ENCODE assay signal across 17 cellular contexts in the genomic region with DNA sequence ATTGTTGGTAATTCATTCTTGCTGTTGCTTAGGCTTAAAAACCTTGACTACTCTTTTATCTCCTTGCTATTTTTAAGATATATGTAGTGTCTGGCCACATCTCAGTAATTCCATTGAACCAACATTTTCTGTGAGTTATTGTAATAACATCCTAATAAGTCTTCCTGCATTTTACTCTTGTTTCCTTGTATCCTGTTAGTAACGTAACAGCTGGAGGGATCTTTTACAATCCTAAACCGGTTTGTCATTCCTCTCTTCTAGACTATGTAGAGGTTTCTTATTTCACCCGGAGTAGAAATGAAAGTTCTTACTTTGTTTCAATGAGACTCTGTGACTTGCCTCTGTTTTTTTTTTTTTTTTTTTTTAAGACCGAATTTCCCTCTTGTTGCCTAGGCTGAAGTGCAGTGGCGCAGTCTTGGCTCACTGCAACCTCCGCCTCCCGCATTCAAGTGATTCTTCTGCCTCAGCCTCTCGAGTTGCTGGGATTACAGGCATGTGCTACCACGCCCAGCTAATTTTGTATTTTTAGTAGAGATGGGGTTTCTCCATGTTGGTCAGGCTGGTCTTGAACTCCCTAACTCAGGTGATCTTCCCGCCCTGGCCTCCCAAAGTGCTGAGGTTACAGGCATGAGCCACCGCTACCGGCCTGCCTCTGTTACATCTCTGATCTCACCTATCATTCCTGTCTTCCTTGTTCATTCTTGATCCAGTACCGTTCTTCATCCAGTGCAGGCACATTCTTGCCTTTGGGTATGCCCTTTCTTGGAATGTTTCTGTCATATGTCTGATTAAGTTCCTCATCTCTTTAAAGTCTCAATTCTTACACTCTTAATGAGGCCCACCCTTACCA. TPM values are rescaled to one million over a fixed set of nuclear protein-coding genes. Genes with fewer than 3 reads are reported as not detected.
DNase-seq lines count a peak whose midpoint lies in the region; ATAC-seq, FAIRE-seq and TF ChIP-seq lines count a peak whose summit lies in the region.
"Had no signal": no experiment of that assay in that cellular context is flagged by ENCODE, and none has a peak within 500 bp of the region (broad histone marks: within the 10 kb centered on the region; RNA-seq: fewer than 3 reads in every experiment).

No MANE protein-coding gene starts in this region.

- H2BK120ac ChIP-seq in H1 (replicated peaks; ENCODE audit: low read depth, low read length) (no peak overlapping the region), mesendoderm (ENCODE audit: low read depth, low read length) (no peak overlapping the region)

- peak overlapping the region; percentile 30 for H3K27ac Mint-ChIP-seq in nephron progenitor cell

- no peak overlapping the region for H3K4me3 ChIP-seq in H1 (ENCODE audit: extremely low read depth in 1 of 4, insufficient read depth in 2 of 4, low read depth in 3 of 4, low read length in 4 of 4)
- no peak overlapping the region for H3K4me3 ChIP-seq in mesendoderm (ENCODE audit: low read length)
- H3K4me3 ChIP-seq in aorta (ENCODE audit: low read length in 2 of 2), result no peak overlapping the region
- no peak overlapping the region for H3K4me3 ChIP-seq in ascending aorta

- H3K9me3 Mint-ChIP-seq in nephron progenitor cell, result no peaks in the 10 kb centered on the region

- no peak for FAIRE-seq in H1 (lab: Jason Lieb, UNC)

- H3K36me3 ChIP-seq in H1 (ENCODE audit: control insufficient read depth in 2 of 4, insufficient read depth in 4 of 4, low read length in 3 of 4) (no peaks in the 10 kb centered on the region), mesendoderm (ENCODE audit: control insufficient read depth, insufficient read depth, low read length) (no peaks in the 10 kb centered on the region), aorta (ENCODE audit: control insufficient read depth in 1 of 2, insufficient read depth in 2 of 2, low read length in 1 of 2) (no peaks in the 10 kb centered on the region), ascending aorta (no peaks in the 10 kb centered on the region)

- H4K5ac ChIP-seq in H1 (ENCODE audit: insufficient read length, low read depth, low read length) (no peak overlapping the region), mesendoderm (ENCODE audit: low read length) (no peak overlapping the region)

- no peak for ATAC-seq in aorta (ENCODE audit: low FRiP score)
- ATAC-seq: left lobe of liver, Panc1, right cardiac atrium had no signal

- H2BK20ac ChIP-seq in H1 (ENCODE audit: low read length), result no peak overlapping the region

- H2AK5ac ChIP-seq in H1 (ENCODE audit: low read depth, low read length) (peak overlapping the region; percentile 70; the same call in 1 of the 2 replicates), mesendoderm (ENCODE audit: low read length) (no peak overlapping the region)

- H3K79me1 ChIP-seq in H1 (ENCODE audit: low read depth, low read length) (peaks cover 14% of the 10 kb centered on the region), mesendoderm (ENCODE audit: low read length) (peaks cover 4% of the 10 kb centered on the region)

- H3K9me3 ChIP-seq in H1 (ENCODE audit: insufficient read depth in 2 of 2, low read depth in 1 of 2, low read length in 1 of 2) (no peaks in the 10 kb centered on the region), aorta (ENCODE audit: control insufficient read depth, low read length) (no peaks in the 10 kb centered on the region), ascending aorta (no peaks in the 10 kb centered on the region)

- no peak overlapping the region; the same call in 1 of the 2 replicates for H2BK12ac ChIP-seq in H1 (ENCODE audit: low read depth, low read length)

- 80% methylated on average over 11 of the region's 13 CpGs; no CpG with 5 or more reads in 1 of the 2 experiments for WGBS in H1 (ENCODE audit: extremely low coverage in 1 of 2, insufficient coverage in 1 of 2, insufficient read length in 1 of 2, insufficient replicate concordance in 2 of 2, low coverage in 1 of 2, low lambda C conversion rate in 2 of 2, missing lambda C conversion rate in 1 of 2), 2 experiments
- WGBS in mesendoderm (ENCODE audit: extremely low coverage, insufficient coverage, low lambda C conversion rate), result no CpG with 5 or more reads among the region's 13 CpGs
- WGBS in aorta, 2 donors, result 62 to 64% methylated on average over 13 of the region's 13 CpGs

- peak overlapping the region; percentile 63 for H3K18ac ChIP-seq in H1 (ENCODE audit: extremely low read depth, low read length)
- no peak overlapping the region for H3K18ac ChIP-seq in mesendoderm (ENCODE audit: low read length)

- peaks cover 0 to under 1% of the 10 kb centered on the region in 2 experiments for H4K20me1 ChIP-seq in H1 (replicated peaks in 1 of 2; ENCODE audit: control insufficient read depth in 1 of 2, insufficient read depth in 2 of 2, low read length in 2 of 2)

- no peak overlapping the region for H3K4me3 Mint-ChIP-seq in nephron progenitor cell

- H3K27me3 ChIP-seq in H1 (replicated peaks in 1 of 4; ENCODE audit: control insufficient read depth in 3 of 4, extremely low read depth in 1 of 4, insufficient read depth in 3 of 4, low read length in 3 of 4) (no peaks in the 10 kb centered on the region), mesendoderm (ENCODE audit: insufficient read depth, low read length, poor library complexity) (no peaks in the 10 kb centered on the region), aorta (ENCODE audit: control insufficient read depth in 1 of 2, insufficient read depth in 2 of 2, low read length in 1 of 2) (no peaks in the 10 kb centered on the region), ascending aorta (no peaks in the 10 kb centered on the region)

- POLR2A ChIA-PET in H1 (lab: Charles Lee; ENCODE audit: partially characterized antibody), result interaction anchor here (1.1 kb wide), 1 partner anchor 37 kb away, joined by 3 read pairs; no protein-coding TSS in a partner anchor

- TF ChIP-seq POLR2A in H1 (IDR thresholded peaks at IDR 0.05; ENCODE audit: control extremely low read depth in 1 of 2, low read depth in 2 of 2, low read length in 2 of 2), result no peak

- H2BK15ac ChIP-seq in H1 (ENCODE audit: low read length) (no peak overlapping the region; the same call in 1 of the 2 replicates), mesendoderm (replicated peaks; ENCODE audit: low read depth) (no peak overlapping the region)

- CTCF ChIA-PET in H1 (lab: Charles Lee; ENCODE audit: partially characterized antibody), result interaction anchor here (2.6 kb wide), 1 partner anchor 11 kb away, joined by 12 read pairs; no protein-coding TSS in a partner anchor

- intact Hi-C loops in aorta (cut with DNase I) (no loop called here), ascending aorta (cut with DNase I) (no loop called here)

- no peak overlapping the region for H3K56ac ChIP-seq in H1 (replicated peaks; ENCODE audit: insufficient read length, low read depth, low read length)
- no peak overlapping the region for H3K56ac ChIP-seq in mesendoderm (ENCODE audit: low read length)

- H3K27ac ChIP-seq in H1 (ENCODE audit: low read depth, low read length) (no peak overlapping the region), mesendoderm (ENCODE audit: low read depth, low read length) (no peak overlapping the region), aorta (ENCODE audit: low read depth in 1 of 2, low read length in 2 of 2) (no peak overlapping the region), ascending aorta (no peak overlapping the region)
- H3K27ac ChIP-seq: 22Rv1 had no signal

- peak overlapping the region; percentile 3 for H3K4ac ChIP-seq in H1 (replicated peaks; ENCODE audit: insufficient read length, low read depth, low read length)
- H3K4ac ChIP-seq in mesendoderm (ENCODE audit: low read depth, low read length), result no peak overlapping the region

- no peak overlapping the region for H3K23ac ChIP-seq in H1 (ENCODE audit: insufficient read length)
- no peak overlapping the region for H3K23ac ChIP-seq in mesendoderm (ENCODE audit: low read length)

- H2BK5ac ChIP-seq in H1 (ENCODE audit: low read depth, low read length), result peak overlapping the region; percentile 62; the same call in 1 of the 2 replicates
- H2BK5ac ChIP-seq in mesendoderm (ENCODE audit: low read length), result no peak overlapping the region

- H4K8ac ChIP-seq in H1 (ENCODE audit: extremely low read depth, insufficient read depth, low read length) (no peak overlapping the region), mesendoderm (ENCODE audit: low read depth, low read length) (no peak overlapping the region)

- TF ChIP-seq CTCF in H1 (IDR thresholded peaks at IDR 0.05; ENCODE audit: control extremely low read depth in 1 of 3, insufficient read depth in 1 of 3, low read depth in 1 of 3, low read length in 3 of 3), result no peak
- TF ChIP-seq CTCF in nephron progenitor cell (IDR thresholded peaks at IDR 0.05), result no peak
- no peak for TF ChIP-seq CTCF in ascending aorta (IDR thresholded peaks at IDR 0.05)

- H3K14ac ChIP-seq in H1 (ENCODE audit: insufficient read length), result no peak overlapping the region

- H3K79me2 ChIP-seq in H1 (ENCODE audit: control insufficient read depth in 1 of 2, insufficient read depth in 2 of 2, low read length in 2 of 2) (peaks cover 0 to 75% of the 10 kb centered on the region in 2 experiments; a peak in 3 of 4 replicates), mesendoderm (ENCODE audit: control insufficient read depth, insufficient read depth, low read length) (peaks cover 5% of the 10 kb centered on the region)

- peaks cover 0 to 8% (median 1%) of the 10 kb centered on the region in 4 experiments; a peak in 5 of 7 replicates for H3K4me1 ChIP-seq in H1 (replicated peaks in 1 of 4; ENCODE audit: control insufficient read depth in 3 of 4, insufficient read depth in 4 of 4, low read length in 3 of 4)
- H3K4me1 ChIP-seq in mesendoderm (ENCODE audit: control insufficient read depth, low read depth, low read length), result no peaks in the 10 kb centered on the region
- peaks cover 2 to 3% of the 10 kb centered on the region in 2 donors for H3K4me1 ChIP-seq in aorta (ENCODE audit: control insufficient read depth in 1 of 2, insufficient read depth in 2 of 2, low read length in 2 of 2)
- H3K4me1 ChIP-seq in ascending aorta, result peaks cover 0 to 13% of the 10 kb centered on the region in 2 donors

- H3K23me2 ChIP-seq in H1 (ENCODE audit: low read depth, low read length), result no peaks in the 10 kb centered on the region

- H3K9ac ChIP-seq in H1 (replicated peaks in 1 of 4; ENCODE audit: extremely low read depth in 1 of 4, low read depth in 3 of 4, low read length in 3 of 4) (no peak overlapping the region; a peak in 1 of 7 replicates), mesendoderm (ENCODE audit: low read length) (no peak overlapping the region)

- H2AFZ ChIP-seq in H1 (ENCODE audit: low read length), result no peak overlapping the region

- DNase-seq in NCI-H2171 treated with DMSO at 0.1 percent for 48 hours (lab: John Stamatoyannopoulos, UW) (peak; percentile 19), NCI-H2171 (lab: John Stamatoyannopoulos, UW) (no peak), H1 (ENCODE audit: low read depth in 1 of 2, low spot score in 2 of 2) (no peak), nephron progenitor cell (no peak), mesendoderm (no peak), aorta (no peak), ascending aorta (ENCODE audit: low spot score in 2 of 2) (no peak)
- DNase-seq: activated CD4-positive, CD25-positive, alpha-beta regulatory T cell treated with anti-CD3 and anti-CD28 coated beads, Interleukin-2, amount 50 U/mL, for 72 hours; amygdala; erythroblast; GDM1; NCI-H1436; right cardiac atrium had no signal

- H3K4me2 ChIP-seq in H1 (ENCODE audit: insufficient read depth in 1 of 2, low read depth in 2 of 2, low read length in 2 of 2), result 0 out of 4 replicates have a peak overlapping the region, but pooled peaks of 1 of the 2 experiments have one; percentile 6
- no peak overlapping the region for H3K4me2 ChIP-seq in mesendoderm (ENCODE audit: low read length)

- H3K27me3 Mint-ChIP-seq in nephron progenitor cell (ENCODE audit: low read depth, poor library complexity), result no peaks in the 10 kb centered on the region

- TF ChIP-seq EP300 in Ishikawa (IDR thresholded peaks at IDR 0.05; ENCODE audit: borderline replicate concordance) (no peak), H1 (IDR thresholded peaks at IDR 0.05; ENCODE audit: borderline replicate concordance in 1 of 2, low read depth in 2 of 2, low read length in 2 of 2) (no peak)

- H3K36me3 Mint-ChIP-seq in nephron progenitor cell (ENCODE audit: low read depth), result peaks cover 31% of the 10 kb centered on the region

- H3K4me1 Mint-ChIP-seq in nephron progenitor cell, result peaks cover 53% of the 10 kb centered on the region

- TF ChIP-seq RAD21 in Ishikawa (IDR thresholded peaks at IDR 0.05; ENCODE audit: low read depth) (no peak), H1 (IDR thresholded peaks at IDR 0.05 in 1 of 2, conservative IDR thresholded peaks at IDR 0.05 in 1 of 2; ENCODE audit: low read depth in 2 of 2, low read length in 2 of 2) (no peak)

- no peak overlapping the region for H4K91ac ChIP-seq in H1 (replicated peaks; ENCODE audit: insufficient read length, low read length)

RNA-seq across cellular contexts. Expression of a gene that starts 44.7 kb away (rescaled TPM):
- total RNA-seq in H1 (2021; fragmentation: NEBNext Ultra II Directional; extraction: Animal tissue kit (Norgen Biotek cat#: 25700)), result 21.1 and 24.7 TPM in 2 replicates
- 6.7 and 7.9 TPM in 2 replicates for polyA plus RNA-seq in H1 (2011; rRNA removed)
- 10.4 TPM for polyA plus RNA-seq in H1 (2011; cell fraction: cytosol; rRNA removed)
- 14.1 TPM for polyA plus RNA-seq in H1 (2011; cell fraction: nucleus; rRNA removed)
- 6.9 to 12.3 TPM (median 9.0 TPM) in 4 replicates for polyA plus RNA-seq in H1 (2012, experiment 1 of 2)
- 0.51 TPM for polyA plus RNA-seq in H1 (2012, experiment 2 of 2)
- 10.1 TPM for polyA plus RNA-seq in H1 (2013, experiment 1 of 2)
- polyA plus RNA-seq in H1 (2013, experiment 2 of 2), result 10.3 TPM
- polyA minus RNA-seq in H1 (2011; rRNA and poly(A)+ RNA removed), result 34.1 and 42.0 TPM in 2 replicates
- polyA minus RNA-seq in H1 (2011; cell fraction: cytosol; rRNA and poly(A)+ RNA removed), result 18.4 TPM
- 29.2 TPM for polyA minus RNA-seq in H1 (2011; cell fraction: nucleus; rRNA and poly(A)+ RNA removed)
- 6.1 TPM for polyA plus RNA-seq in mesendoderm (2013, experiment 1 of 2)
- polyA plus RNA-seq in mesendoderm (2013, experiment 2 of 2), result 6.3 TPM
- total RNA-seq in aorta, result 10 to 100 TPM; 42.6 to 53.7 TPM
- polyA plus RNA-seq in aorta, result 10 to 100 TPM in 1 of 2 donors, 1 to 10 TPM in 1; 4.8 to 12.7 TPM
- total RNA-seq in ascending aorta, result 26.3 TPM
